Comparison of ENCODE assay signal across 16 cellular contexts in genomic region chr21:36164427-36164784, GRCh38. TPM values are rescaled to one million over a fixed set of nuclear protein-coding genes. Genes with fewer than 3 reads are reported as not detected.
DNase-seq lines count a peak whose midpoint lies in the region; TF ChIP-seq lines count a peak whose summit lies in the region.
"Had no signal": no experiment of that assay in that cellular context is flagged by ENCODE, and none has a peak within 500 bp of the region (broad histone marks: within the 10 kb centered on the region; RNA-seq: fewer than 3 reads in every experiment).

No MANE protein-coding gene starts in this region.

- no peak overlapping the region for H3K4me3 Mint-ChIP-seq in progenitor cell of endocrine pancreas (ENCODE audit: low read depth)
- H3K4me3 Mint-ChIP-seq: CD8-positive, alpha-beta memory T cell had no signal

- peaks cover 21% of the 10 kb centered on the region for H3K36me3 Mint-ChIP-seq in progenitor cell of endocrine pancreas (ENCODE audit: insufficient read depth)

- no peak for TF ChIP-seq CTCF in choroid plexus epithelial cell (conservative IDR thresholded peaks at IDR 0.05; ENCODE audit: low read depth, low read length)
- no peak for TF ChIP-seq CTCF in progenitor cell of endocrine pancreas (IDR thresholded peaks at IDR 0.05; ENCODE audit: unreplicated experiment)

- H3K9me3 Mint-ChIP-seq in progenitor cell of endocrine pancreas (ENCODE audit: low read depth): no peaks in the 10 kb centered on the region
- H3K9me3 Mint-ChIP-seq: CD8-positive, alpha-beta memory T cell; naive B cell had no signal

- H3K4me3 ChIP-seq in choroid plexus epithelial cell (ENCODE audit: low read depth, low read length): no peak overlapping the region
- H3K4me3 ChIP-seq: esophagus squamous epithelium, tibial nerve had no signal

- peak overlapping the region; percentile 47 for H3K27ac Mint-ChIP-seq in progenitor cell of endocrine pancreas
- H3K27ac Mint-ChIP-seq: CD8-positive, alpha-beta memory T cell had no signal

- no peak overlapping the region for H3K27ac ChIP-seq in substantia nigra (ENCODE audit: low read depth, low read length, poor library complexity, severe bottlenecking)
- H3K27ac ChIP-seq: esophagus squamous epithelium, KMS-11, tibial nerve had no signal

- H3K4me1 Mint-ChIP-seq in progenitor cell of endocrine pancreas (ENCODE audit: low read depth): peaks cover 25% of the 10 kb centered on the region

- H3K27me3 Mint-ChIP-seq in progenitor cell of endocrine pancreas: no peaks in the 10 kb centered on the region
- H3K27me3 Mint-ChIP-seq: CD8-positive, alpha-beta memory T cell; naive B cell had no signal

- peak; percentile 60 for DNase-seq in DMS153 (lab: John Stamatoyannopoulos, UW)
- no peak for DNase-seq in DMS153 treated with DMSO at 0.1 percent for 48 hours (lab: John Stamatoyannopoulos, UW; ENCODE audit: unreplicated experiment)
- peak; percentile 52 to 82 for DNase-seq in NCI-H2081 (lab: John Stamatoyannopoulos, UW)
- peak; percentile 26 for DNase-seq in choroid plexus epithelial cell (ENCODE audit: low read depth)
- no peak for DNase-seq in progenitor cell of endocrine pancreas (ENCODE audit: low spot score, unreplicated experiment)
- no peak for DNase-seq in substantia nigra (lab: John Stamatoyannopoulos, UW)
- DNase-seq in glomerular visceral epithelial cell (ENCODE audit: extremely low spot score): no peak
- DNase-seq in NCI-H446 (lab: John Stamatoyannopoulos, UW): no peak
- DNase-seq: activated effector memory CD4-positive, alpha-beta T cell treated with Interleukin-2 at 50 U/mL for 16 hours; CD8-positive, alpha-beta memory T cell; esophagus squamous epithelium; GOT3; naive B cell; NCI-H187 treated with DMSO at 0.1 percent for 48 hours had no signal

RNA-seq across cellular contexts. Expression of gene DOP1B, which starts 7.8 kb away (rescaled TPM):
- 47.7 and 57.4 TPM in 2 replicates for total RNA-seq in progenitor cell of endocrine pancreas

RNA-seq across cellular contexts. Expression of gene CBR3, which starts 29.5 kb away (rescaled TPM):
- total RNA-seq in progenitor cell of endocrine pancreas: not detected in 2 replicates

Comparison
In these comparisons a context has a peak if more than half of its experiments do, and no peak if none do; other contexts are left out.
1. DNase-seq: peak in DMS153 (single experiment), NCI-H2081 (2 of 2) and choroid plexus epithelial cell (single experiment); none in DMS153 treated with DMSO at 0.1 percent for 48 hours (single experiment), progenitor cell of endocrine pancreas (single experiment), substantia nigra (0 of 49), glomerular visceral epithelial cell (single experiment) and NCI-H446 (0 of 2).